In the genomic region with DNA sequence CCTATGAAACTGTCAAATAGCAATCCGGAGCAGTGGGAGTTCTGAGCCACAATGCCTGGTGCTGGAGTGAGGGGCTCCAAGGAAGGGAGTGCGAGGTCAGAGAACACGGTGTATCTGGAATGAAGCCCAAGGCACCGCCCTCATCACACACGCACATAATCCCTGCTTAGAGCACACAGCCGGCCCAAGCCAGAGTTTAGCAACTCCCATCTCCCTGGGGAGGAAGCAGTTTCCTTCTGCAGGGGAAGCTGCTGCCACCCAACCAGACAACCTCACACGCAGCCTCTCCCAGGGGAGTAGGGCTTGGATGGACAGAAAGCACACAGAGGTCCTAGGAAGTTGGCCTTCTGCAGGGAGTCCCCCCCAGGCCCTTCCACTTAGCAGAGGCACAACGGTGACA, we compare ENCODE assay signal across 8 cellular contexts. TPM values are rescaled to one million over a fixed set of nuclear protein-coding genes. Genes with fewer than 3 reads are reported as not detected.
A peak's percentile ranks its signal among the peaks of the same experiment; 100 is the strongest.
DNase-seq lines count a peak whose midpoint lies in the region; ATAC-seq, FAIRE-seq and TF ChIP-seq lines count a peak whose summit lies in the region.
"Had no signal": no experiment of that assay in that cellular context is flagged by ENCODE, and none has a peak within 500 bp of the region (broad histone marks: within the 10 kb centered on the region; RNA-seq: fewer than 3 reads in every experiment).

No MANE protein-coding gene starts in this region.

- no TSS peak for BruUV-seq in OCI-LY7 (replicated peaks; lab: Mats Ljungman, UMichigan)

- H3K9me3 ChIP-seq in adipocyte (ENCODE audit: control insufficient read depth, low read length) (no peaks in the 10 kb centered on the region), kidney (ENCODE audit: control insufficient read depth in 1 of 2, low read length in 2 of 2) (no peaks in the 10 kb centered on the region), transverse colon (no peaks in the 10 kb centered on the region), OCI-LY7 (ENCODE audit: low read length) (no peaks in the 10 kb centered on the region)

- H3K4me1 ChIP-seq in adipocyte (ENCODE audit: control insufficient read depth, insufficient read depth, low read length) (peaks cover 60% of the 10 kb centered on the region), kidney (ENCODE audit: control insufficient read depth in 1 of 2, insufficient read depth in 1 of 2, low read depth in 1 of 2, low read length in 2 of 2) (peaks cover 15 to 30% of the 10 kb centered on the region in 2 donors), transverse colon (peaks cover 71 to 94% (median 89%) of the 10 kb centered on the region in 4 donors), OCI-LY7 (ENCODE audit: insufficient read depth, low read length, poor library complexity, severe bottlenecking) (no peaks in the 10 kb centered on the region)

- POLR2A ChIA-PET in OCI-LY7 (lab: Charles Lee): interaction anchor here (1.0 kb wide), 1 partner anchor 11 kb away, joined by 4 read pairs; no protein-coding TSS in a partner anchor

- intact Hi-C loops in kidney (cut with DNase I) (no loop called here), transverse colon (cut with DNase I; ENCODE audit: low total_unique reads) (no loop called here), OCI-LY7 (cut with micrococcal nuclease; ENCODE audit: unreplicated experiment) (no loop called here)

- peak; percentile 85 for TF ChIP-seq EP300 in transverse colon (IDR thresholded peaks at IDR 0.05; ENCODE audit: low read depth)

- CTCF ChIA-PET in OCI-LY7 (lab: Charles Lee; ENCODE audit: unreplicated experiment): no interaction called here

- no peak overlapping the region for H3K9ac ChIP-seq in adipocyte (ENCODE audit: low read length)
- H3K9ac ChIP-seq in kidney (ENCODE audit: low read length in 2 of 2): no peak overlapping the region

- 9% methylated on average over 8 of the region's 8 CpGs; no CpG with 5 or more reads in 1 of the 2 donors for WGBS in transverse colon (ENCODE audit: low coverage in 1 of 2), 2 donors

- H3K36me3 ChIP-seq in adipocyte (ENCODE audit: control insufficient read depth, insufficient read depth, low read length, severe bottlenecking): peaks cover 4% of the 10 kb centered on the region
- H3K36me3 ChIP-seq in kidney (ENCODE audit: control insufficient read depth in 1 of 2, insufficient read depth in 2 of 2, low read length in 2 of 2): no peaks in the 10 kb centered on the region
- H3K36me3 ChIP-seq in transverse colon: no peaks in the 10 kb centered on the region
- no peaks in the 10 kb centered on the region for H3K36me3 ChIP-seq in OCI-LY7 (ENCODE audit: insufficient read depth, low read length)

- peak; percentile 23 for DNase-seq in LNCaP clone FGC (ENCODE audit: low read depth)
- DNase-seq in adipocyte (ENCODE audit: low read depth): peak; percentile 80
- peak; percentile 88 for DNase-seq in kidney
- DNase-seq in transverse colon: peak; percentile 87
- DNase-seq in OCI-LY7 (ENCODE audit: low spot score): no peak
- DNase-seq in T-helper 9 cell: no peak
- DNase-seq: foreskin melanocyte had no signal

- H3K27ac ChIP-seq in kidney (ENCODE audit: low read depth in 2 of 2, low read length in 2 of 2) (no peak overlapping the region), transverse colon (peak overlapping the region; percentile 93 to 99 (median 96)), OCI-LY7 (ENCODE audit: low read depth, low read length, poor library complexity, severe bottlenecking) (no peak overlapping the region)

- no peaks in the 10 kb centered on the region for H3K79me2 ChIP-seq in OCI-LY7 (ENCODE audit: insufficient read depth, low read depth, low read length)

- H3K4me2 ChIP-seq in OCI-LY7 (ENCODE audit: low read length): no peak overlapping the region

- H4K20me1 ChIP-seq in OCI-LY7 (ENCODE audit: insufficient read depth, low read length): no peaks in the 10 kb centered on the region

- no peak overlapping the region for H2AFZ ChIP-seq in OCI-LY7 (ENCODE audit: low read length)

- FAIRE-seq in kidney (lab: Jason Lieb, UNC): no peak

- no peak for TF ChIP-seq CTCF in LNCaP clone FGC (IDR thresholded peaks at IDR 0.05; ENCODE audit: control insufficient read depth, extremely low read depth, insufficient read depth)
- TF ChIP-seq CTCF in kidney (IDR thresholded peaks at IDR 0.05; ENCODE audit: borderline replicate concordance, extremely low read depth, insufficient read depth): no peak
- no peak for TF ChIP-seq CTCF in transverse colon (IDR thresholded peaks at IDR 0.05)
- TF ChIP-seq CTCF in OCI-LY7 (conservative IDR thresholded peaks at IDR 0.05; ENCODE audit: low read length): no peak

- no peaks in the 10 kb centered on the region for H3K9me2 ChIP-seq in OCI-LY7 (ENCODE audit: insufficient read depth, low read length)

- in situ Hi-C loops in transverse colon (cut with MboI; ENCODE audit: low pct_ligation_motif_present in 1 of 4, low pct_unique_long_range_greater_than_20kb in 1 of 4, low sequenced_read_pairs in 3 of 4): no loop called here

- no peak overlapping the region for H3K4me3 ChIP-seq in LNCaP clone FGC (ENCODE audit: low read depth, low read length)
- H3K4me3 ChIP-seq in adipocyte (ENCODE audit: low read length): no peak overlapping the region
- H3K4me3 ChIP-seq in kidney (ENCODE audit: low read length in 2 of 2): no peak overlapping the region
- H3K4me3 ChIP-seq in transverse colon: peak overlapping the region in 1 of 4 donors; percentile 9
- H3K4me3 ChIP-seq in OCI-LY7 (ENCODE audit: low read depth, low read length, poor library complexity, severe bottlenecking): no peak overlapping the region

- ATAC-seq in HG03460 (IDR thresholded peaks at IDR 0.05; ENCODE audit: unreplicated experiment): no peak

- H3K27me3 ChIP-seq in adipocyte (replicated peaks; ENCODE audit: control insufficient read depth, insufficient read depth, low read length) (no peaks in the 10 kb centered on the region), transverse colon (no peaks in the 10 kb centered on the region)

- peak; percentile 65 for TF ChIP-seq POLR2A in transverse colon (IDR thresholded peaks at IDR 0.05)

RNA-seq across cellular contexts. Expression of a gene that starts 31.3 kb away (rescaled TPM):
- total RNA-seq in kidney (184 TPM), transverse colon (100 to 1,000 TPM; 127 to 403 (median 197) TPM), OCI-LY7 (2022) (0.51 and 1.2 TPM in 2 replicates)
- polyA plus RNA-seq in kidney (ENCODE audit: insufficient read depth, low read depth, low replicate concordance): 20.1 TPM
- total RNA-seq in OCI-LY7 (2014; rRNA removed; shearing (Covaris generic)): 0.39 and 1.8 TPM in 2 replicates

Comparison
In these comparisons a context has a peak if more than half of its experiments do, and no peak if none do; other contexts are left out.
1. DNase-seq: peak in LNCaP clone FGC (single experiment), adipocyte (single experiment), kidney (single experiment) and transverse colon (single experiment); none in OCI-LY7 (single experiment) and T-helper 9 cell (single experiment).
2. H3K27ac ChIP-seq: peak in transverse colon (4 of 4); none in kidney (0 of 2) and OCI-LY7 (single experiment).
3. RNA of a gene that starts 31.3 kb away (total RNA-seq): 127 to 403 TPM in transverse colon and 184 TPM in kidney (single experiment); 0.39 to 1.8 TPM in OCI-LY7; every median in the first group is over 10 times any median in the second.